In the genomic region with DNA sequence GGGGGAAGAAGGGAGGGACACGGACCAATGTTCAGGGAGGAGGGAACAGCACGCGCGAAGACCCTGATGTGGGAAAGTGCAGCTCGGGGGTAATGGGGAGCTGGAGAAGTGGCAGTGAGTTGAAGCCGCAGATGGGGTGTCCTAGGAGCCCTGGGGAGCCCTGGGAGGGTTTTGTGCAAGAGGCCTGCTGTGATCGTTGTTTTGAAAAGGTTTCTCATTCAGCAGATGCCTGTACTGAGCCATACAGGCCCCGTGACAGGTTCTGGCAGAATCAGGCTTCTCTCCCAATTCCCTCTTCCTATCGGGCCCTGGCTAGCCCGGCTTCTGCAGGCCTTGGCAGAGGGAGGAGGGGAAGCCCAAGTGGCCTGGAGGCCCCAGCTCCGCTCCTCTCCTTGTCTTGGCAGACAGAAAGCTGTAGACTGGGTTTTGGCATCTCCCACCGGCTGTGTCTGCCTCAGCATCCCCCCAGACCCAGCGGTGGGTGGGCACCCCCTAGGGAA, we compare ENCODE assay signal across 15 cellular contexts. TPM values are rescaled to one million over a fixed set of nuclear protein-coding genes. Genes with fewer than 3 reads are reported as not detected.
A peak's percentile ranks its signal among the peaks of the same experiment; 100 is the strongest.
DNase-seq lines count a peak whose midpoint lies in the region; ATAC-seq and TF ChIP-seq lines count a peak whose summit lies in the region.
"Had no signal": no experiment of that assay in that cellular context is flagged by ENCODE, and none has a peak within 500 bp of the region (broad histone marks: within the 10 kb centered on the region; RNA-seq: fewer than 3 reads in every experiment).

No MANE protein-coding gene starts in this region.

- H3K9ac ChIP-seq in colonic mucosa (ENCODE audit: low read depth in 2 of 2, low read length in 2 of 2): peak overlapping the region; percentile 44 to 46

- no peaks in the 10 kb centered on the region for H3K36me3 Mint-ChIP-seq in activated T-cell treated with anti-CD3 and anti-CD28 coated beads, Interleukin-2, amount 50 U/mL, for 4 hours (ENCODE audit: insufficient read depth)
- no peaks in the 10 kb centered on the region for H3K36me3 Mint-ChIP-seq in activated CD4-positive, alpha-beta memory T cell treated with anti-CD3 and anti-CD28 coated beads, Interleukin-2, amount 10 ng/mL, durations not matched to agents 7 days and 5 days (ENCODE audit: low read depth)
- H3K36me3 Mint-ChIP-seq: IgD-negative memory B cell; naive thymus-derived CD4-positive, alpha-beta T cell had no signal

- no peaks in the 10 kb centered on the region for H3K4me1 Mint-ChIP-seq in activated T-cell treated with anti-CD3 and anti-CD28 coated beads, Interleukin-2, amount 50 U/mL, for 4 hours (ENCODE audit: low read depth)
- no peaks in the 10 kb centered on the region for H3K4me1 Mint-ChIP-seq in activated CD4-positive, alpha-beta memory T cell treated with anti-CD3 and anti-CD28 coated beads, Interleukin-2, amount 10 ng/mL, durations not matched to agents 7 days and 5 days

- WGBS in right cardiac atrium: 54% methylated on average over 13 of the region's 13 CpGs

- H3K27me3 ChIP-seq in H7 (ENCODE audit: control insufficient read depth, insufficient read depth, low read length) (peaks cover 6% of the 10 kb centered on the region; the same call in 1 of the 2 replicates), colonic mucosa (no peaks in the 10 kb centered on the region), right cardiac atrium (ENCODE audit: control insufficient read depth, insufficient read depth) (no peaks in the 10 kb centered on the region)
- H3K27me3 ChIP-seq: gastrocnemius medialis had no signal

- no peak for TF ChIP-seq CTCF in colonic mucosa (IDR thresholded peaks at IDR 0.05)

- H3K36me3 ChIP-seq in H7 (replicated peaks; ENCODE audit: control insufficient read depth, insufficient read depth, low read length) (no peaks in the 10 kb centered on the region), colonic mucosa (no peaks in the 10 kb centered on the region)
- H3K36me3 ChIP-seq: gastrocnemius medialis had no signal

- intact Hi-C loops in colonic mucosa (cut with DNase I) (no loop called here), right cardiac atrium (cut with DNase I) (loop anchor here in 3 of 4 donors (2.0 to 10.0 kb wide), 4 partner anchors 36 to 64 kb away; partner anchors contain the start of gene EMP2 (in 2 of the 3))

- H3K9me3 Mint-ChIP-seq in activated T-cell treated with anti-CD3 and anti-CD28 coated beads, Interleukin-2, amount 50 U/mL, for 4 hours: no peaks in the 10 kb centered on the region
- H3K9me3 Mint-ChIP-seq in activated CD4-positive, alpha-beta memory T cell treated with anti-CD3 and anti-CD28 coated beads, Interleukin-2, amount 10 ng/mL, durations not matched to agents 7 days and 5 days: no peaks in the 10 kb centered on the region
- H3K9me3 Mint-ChIP-seq: IgD-negative memory B cell had no signal

- ATAC-seq in right cardiac atrium: peak; percentile 1 to 50
- no peak for ATAC-seq in activated T-cell treated with anti-CD3 and anti-CD28 coated beads, Interleukin-2, amount 50 U/mL, for 4 hours
- ATAC-seq: gastrocnemius medialis had no signal

- peaks cover 29% of the 10 kb centered on the region for H3K27me3 Mint-ChIP-seq in activated T-cell treated with anti-CD3 and anti-CD28 coated beads, Interleukin-2, amount 50 U/mL, for 4 hours (ENCODE audit: low read depth)
- H3K27me3 Mint-ChIP-seq in activated CD4-positive, alpha-beta memory T cell treated with anti-CD3 and anti-CD28 coated beads, Interleukin-2, amount 10 ng/mL, durations not matched to agents 7 days and 5 days: peaks cover 16% of the 10 kb centered on the region

- POLR2A ChIA-PET in activated CD4-positive, alpha-beta memory T cell treated with anti-CD3 and anti-CD28 coated beads, Interleukin-2, amount 10 ng/mL, durations not matched to agents 7 days and 5 days (lab: Charles Lee): no interaction called here

- H3K4me1 ChIP-seq in colonic mucosa (peaks cover 12% of the 10 kb centered on the region), right cardiac atrium (ENCODE audit: control insufficient read depth, insufficient read depth, low read length) (peaks cover 5% of the 10 kb centered on the region)
- H3K4me1 ChIP-seq: gastrocnemius medialis had no signal

- CTCF ChIA-PET in activated CD4-positive, alpha-beta memory T cell treated with anti-CD3 and anti-CD28 coated beads, Interleukin-2, amount 10 ng/mL, durations not matched to agents 7 days and 5 days (lab: Charles Lee): no interaction called here

- DNase-seq in H7 (peak; percentile 44), colonic mucosa (no peak), right cardiac atrium (peak; percentile 30 to 73 (median 70)), retina (peak; percentile 43), NCI-H2107 (lab: John Stamatoyannopoulos, UW) (no peak), kidney glomerular epithelial cell (lab: John Stamatoyannopoulos, UW) (no peak)
- DNase-seq in activated T-cell treated with anti-CD3 and anti-CD28 coated beads, Interleukin-2, amount 50 U/mL, for 4 hours: no peak
- no peak for DNase-seq in activated CD4-positive, alpha-beta memory T cell treated with anti-CD3 and anti-CD28 coated beads, Interleukin-2, amount 10 ng/mL, durations not matched to agents 7 days and 5 days
- DNase-seq: activated naive CD4-positive, alpha-beta T cell; effector memory CD4-positive, alpha-beta T cell; gastrocnemius medialis; NCI-H1092 treated with DMSO at 0.1 percent for 48 hours; stimulated activated CD4-positive, alpha-beta T cell treated with anti-CD3 and anti-CD28 coated beads, Interleukin-4, amount 100 ng/mL, for 24 hours had no signal

- no peaks in the 10 kb centered on the region for H3K9me3 ChIP-seq in colonic mucosa
- H3K9me3 ChIP-seq in right cardiac atrium (ENCODE audit: control insufficient read depth, low read length): no peaks in the 10 kb centered on the region
- H3K9me3 ChIP-seq: gastrocnemius medialis had no signal

- H3K27ac ChIP-seq in colonic mucosa: no peak overlapping the region
- H3K27ac ChIP-seq in right cardiac atrium (ENCODE audit: low read length): peak overlapping the region; percentile 61
- H3K27ac ChIP-seq: gastrocnemius medialis had no signal

- no peak overlapping the region for H3K4me3 Mint-ChIP-seq in activated T-cell treated with anti-CD3 and anti-CD28 coated beads, Interleukin-2, amount 50 U/mL, for 4 hours
- no peak overlapping the region for H3K4me3 Mint-ChIP-seq in activated CD4-positive, alpha-beta memory T cell treated with anti-CD3 and anti-CD28 coated beads, Interleukin-2, amount 10 ng/mL, durations not matched to agents 7 days and 5 days

- no peak overlapping the region for H3K27ac Mint-ChIP-seq in activated CD4-positive, alpha-beta memory T cell treated with anti-CD3 and anti-CD28 coated beads, Interleukin-2, amount 10 ng/mL, durations not matched to agents 7 days and 5 days
- H3K27ac Mint-ChIP-seq: naive thymus-derived CD4-positive, alpha-beta T cell had no signal

- peak overlapping the region; percentile 54; the same call in 1 of the 2 replicates for H3K4me3 ChIP-seq in H7 (ENCODE audit: insufficient read depth, low read depth, low read length)
- no peak overlapping the region for H3K4me3 ChIP-seq in colonic mucosa
- H3K4me3 ChIP-seq in right cardiac atrium (ENCODE audit: low read length): no peak overlapping the region

RNA-seq across cellular contexts. Expression of gene EMP2, which starts 38.4 kb away (rescaled TPM):
- total RNA-seq in H7 (2014; rRNA removed; shearing (Covaris generic)): 7.1 and 8.1 TPM in 2 replicates
- total RNA-seq in colonic mucosa (100 to 1,000 TPM; 113 to 133 TPM), right cardiac atrium (10 to 100 TPM; 66.0 to 85.0 (median 74.3) TPM)
- 34.4 TPM for polyA plus RNA-seq in right cardiac atrium
- under 1 TPM; 0.16 to 0.35 (median 0.16) TPM for total RNA-seq in activated T-cell treated with anti-CD3 and anti-CD28 coated beads, Interleukin-2, amount 50 U/mL, for 4 hours
- total RNA-seq in activated CD4-positive, alpha-beta memory T cell treated with anti-CD3 and anti-CD28 coated beads, Interleukin-2, amount 10 ng/mL, durations not matched to agents 7 days and 5 days: not detected
- total RNA-seq: naive thymus-derived CD4-positive, alpha-beta T cell had no signal
- polyA plus RNA-seq: IgD-negative memory B cell; naive thymus-derived CD4-positive, alpha-beta T cell had no signal

Comparison
In these comparisons a context has a peak if more than half of its experiments do, and no peak if none do; other contexts are left out.
1. DNase-seq: peak in H7 (single experiment), right cardiac atrium (3 of 3) and retina (single experiment); none in colonic mucosa (single experiment), NCI-H2107 (single experiment), kidney glomerular epithelial cell (single experiment), activated T-cell treated with anti-CD3 and anti-CD28 coated beads, Interleukin-2, amount 50 U/mL, for 4 hours (single experiment) and activated CD4-positive, alpha-beta memory T cell treated with anti-CD3 and anti-CD28 coated beads, Interleukin-2, amount 10 ng/mL, durations not matched to agents 7 days and 5 days (single experiment).
2. ATAC-seq: peak in right cardiac atrium (2 of 2); none in activated T-cell treated with anti-CD3 and anti-CD28 coated beads, Interleukin-2, amount 50 U/mL, for 4 hours (0 of 2).